Comparison of ENCODE assay signal across 24 cellular contexts in the genomic region with DNA sequence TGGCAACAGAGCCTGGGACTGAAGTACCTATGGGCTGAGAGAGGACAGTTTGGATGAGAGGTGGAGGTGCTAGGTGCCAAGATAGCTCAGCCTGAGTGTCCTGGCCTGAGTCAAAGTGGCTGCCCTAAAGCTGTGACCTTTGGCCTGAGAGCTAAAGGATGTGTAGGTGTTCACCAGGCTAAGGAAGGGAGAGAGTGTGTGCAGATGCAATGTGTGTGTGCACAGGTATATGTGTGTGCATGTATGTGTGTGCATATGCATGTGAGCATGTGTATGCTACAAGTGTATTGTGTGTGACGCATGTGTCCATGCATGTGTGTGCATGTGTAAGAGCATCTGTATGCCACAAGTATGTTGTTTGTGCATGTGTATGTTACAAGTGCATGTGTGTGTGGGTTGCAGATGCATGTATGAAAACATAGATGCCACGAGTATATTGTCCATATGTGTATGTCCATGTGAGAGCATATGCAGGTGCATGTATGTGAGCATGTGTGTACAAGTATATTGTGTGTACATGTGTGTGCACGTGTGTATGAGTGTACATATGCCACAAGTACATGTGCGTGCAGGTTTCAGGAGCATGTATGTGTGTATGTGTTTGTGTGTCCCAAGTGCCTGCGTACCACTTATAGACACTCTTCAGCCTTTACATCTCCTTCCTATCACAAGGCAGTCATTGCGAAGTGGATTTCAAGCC.
DNase-seq lines count a peak whose midpoint lies in the region; ATAC-seq and TF ChIP-seq lines count a peak whose summit lies in the region.
"Had no signal": no experiment of that assay in that cellular context is flagged by ENCODE, and none has a peak within 500 bp of the region (broad histone marks: within the 10 kb centered on the region; RNA-seq: fewer than 3 reads in every experiment).

No MANE protein-coding gene starts in this region.

- CTCF ChIA-PET in HEK293 (lab: Yijun Ruan, JAX) = interaction anchor here (0.7 to 4.8 kb wide), 9 partner anchors 9 to 226 kb away, joined by 3 to 87 read pairs (median 10); no protein-coding TSS in a partner anchor
- CTCF ChIA-PET in IMR-90 (lab: Yijun Ruan, JAX) = interaction anchor here (1.1 kb wide), 1 partner anchor 139 kb away, joined by 3 read pairs; no protein-coding TSS in a partner anchor

- intact Hi-C loops in IMR-90 (cut with micrococcal nuclease) (no loop called here), sigmoid colon (cut with DNase I) (no loop called here)

- no peak overlapping the region; a peak in 1 of 4 replicates for H4K8ac ChIP-seq in IMR-90 (ENCODE audit: low read depth in 2 of 2, low read length in 2 of 2)
- H4K8ac ChIP-seq in mesendoderm (ENCODE audit: low read depth, low read length) = no peak overlapping the region

- peak overlapping the region; percentile 33 for H2AK9ac ChIP-seq in IMR-90 (replicated peaks; ENCODE audit: low read depth, low read length, poor library complexity)

- WGBS in IMR-90 (ENCODE audit: extremely low coverage in 2 of 2, insufficient read length in 1 of 2), 2 experiments = 86% methylated on average over 3 of the region's 6 CpGs; no CpG with 5 or more reads in 1 of the 2 experiments
- WGBS in sigmoid colon, 2 donors = 93% methylated on average over 6 of the region's 6 CpGs
- WGBS in mesendoderm (ENCODE audit: extremely low coverage, insufficient coverage, low lambda C conversion rate) = no CpG with 5 or more reads among the region's 6 CpGs

- H2AFZ ChIP-seq in IMR-90 (replicated peaks; ENCODE audit: low read length, poor library complexity) = no peak overlapping the region
- H2AFZ ChIP-seq: GM23338 had no signal

- no peak for TF ChIP-seq EP300 in sigmoid colon (IDR thresholded peaks at IDR 0.05)

- no peak for DNase-seq in IMR-90
- peak; percentile 26 for DNase-seq in left lobe of liver (ENCODE audit: low spot score)
- DNase-seq in sigmoid colon = peak; percentile 14
- DNase-seq in mesendoderm = no peak
- no peak for DNase-seq in NCI-H2227 treated with DMSO at 0.1 percent for 48 hours (lab: John Stamatoyannopoulos, UW)
- DNase-seq in activated CD4-positive, alpha-beta T cell treated with anti-CD3 and anti-CD28 coated beads for 1 hour = no peak
- DNase-seq: 8988T; ACHN; AML-193; BE2C; CD4-positive, alpha-beta T cell; CD8-positive, alpha-beta memory T cell; DMS 273 treated with DMSO at 0.1 percent for 48 hours; DMS79; EL; GDM1; H9; HFFc6 had no signal

- H2BK20ac ChIP-seq in IMR-90 (ENCODE audit: low read depth, low read length) = no peak overlapping the region

- H3K56ac ChIP-seq in IMR-90 (ENCODE audit: extremely low read depth, insufficient read depth, low read length) = no peak overlapping the region
- no peak overlapping the region for H3K56ac ChIP-seq in mesendoderm (ENCODE audit: low read length)

- H2AK5ac ChIP-seq in IMR-90 (ENCODE audit: low read depth, low read length) (peak overlapping the region; percentile 5; the same call in 1 of the 2 replicates), mesendoderm (ENCODE audit: low read length) (no peak overlapping the region)

- H2BK5ac ChIP-seq in IMR-90 (ENCODE audit: low read depth, low read length, poor library complexity, severe bottlenecking) (no peak overlapping the region), mesendoderm (ENCODE audit: low read length) (no peak overlapping the region)

- in situ Hi-C loops in IMR-90 (cut with MboI; ENCODE audit: low sequenced_read_pairs) = no loop called here

- POLR2A ChIA-PET in HEK293 (lab: Yijun Ruan, JAX) = no interaction called here
- POLR2A ChIA-PET in IMR-90 (lab: Charles Lee; ENCODE audit: unreplicated experiment) = no interaction called here

- H3K79me2 ChIP-seq in mesendoderm (ENCODE audit: control insufficient read depth, insufficient read depth, low read length) = no peaks in the 10 kb centered on the region

- H3K4me2 ChIP-seq in IMR-90 (ENCODE audit: low read depth, low read length) (no peak overlapping the region), mesendoderm (ENCODE audit: low read length) (no peak overlapping the region)
- H3K4me2 ChIP-seq: A549; BLaER1 treated with 17β-estradiol and CSF1 and Interleukin-3, amounts not matched to agents 10 nM and 100 nM; GM23338 had no signal

- H3K79me1 ChIP-seq in IMR-90 (ENCODE audit: low read depth in 1 of 2, low read length in 2 of 2) = no peaks in the 10 kb centered on the region
- no peaks in the 10 kb centered on the region for H3K79me1 ChIP-seq in mesendoderm (ENCODE audit: low read length)

- TF ChIP-seq CTCF in HEK293 (tag by site-specific recombination; IDR thresholded peaks at IDR 0.05) (no peak), IMR-90 (conservative IDR thresholded peaks at IDR 0.05; ENCODE audit: low read depth, low read length) (no peak), sigmoid colon (IDR thresholded peaks at IDR 0.05) (no peak)

- H3K4ac ChIP-seq in IMR-90 (ENCODE audit: low read depth, low read length) = peak overlapping the region; percentile 25; the same call in 1 of the 2 replicates
- no peak overlapping the region for H3K4ac ChIP-seq in mesendoderm (ENCODE audit: low read depth, low read length)

- no peak for TF ChIP-seq RAD21 in IMR-90 (IDR thresholded peaks at IDR 0.05; ENCODE audit: low read length)

- H3K9me3 ChIP-seq in HEK293 (ENCODE audit: control insufficient read depth, insufficient read depth, low read depth, low read length) = no peaks in the 10 kb centered on the region
- no peaks in the 10 kb centered on the region for H3K9me3 ChIP-seq in IMR-90 (ENCODE audit: control insufficient read depth, insufficient read depth, low read length)
- no peaks in the 10 kb centered on the region for H3K9me3 ChIP-seq in sigmoid colon
- H3K9me3 ChIP-seq: A549; BE2C; BLaER1 treated with 17β-estradiol and CSF1 and Interleukin-3, amounts not matched to agents 10 nM and 100 nM had no signal

- H2BK120ac ChIP-seq in IMR-90 (ENCODE audit: low read depth, low read length) (0 out of 2 replicates have a peak overlapping the region, but pooled peaks have one; percentile 11), mesendoderm (ENCODE audit: low read depth, low read length) (no peak overlapping the region)

- H3K4me1 ChIP-seq in HEK293 (ENCODE audit: control insufficient read depth, insufficient read depth, low read length) (no peaks in the 10 kb centered on the region), IMR-90 (ENCODE audit: control insufficient read depth, insufficient read depth, low read length) (no peaks in the 10 kb centered on the region), sigmoid colon (peaks cover 0 to under 1% (median 0%) of the 10 kb centered on the region in 4 donors), mesendoderm (ENCODE audit: control insufficient read depth, low read depth, low read length) (peaks cover 4% of the 10 kb centered on the region)

- no peak overlapping the region for H3K18ac ChIP-seq in IMR-90 (ENCODE audit: low read depth, low read length)
- no peak overlapping the region for H3K18ac ChIP-seq in mesendoderm (ENCODE audit: low read length)

- no peak overlapping the region for H3K9ac ChIP-seq in IMR-90 (ENCODE audit: low read depth, low read length)
- no peak overlapping the region for H3K9ac ChIP-seq in mesendoderm (ENCODE audit: low read length)
- H3K9ac ChIP-seq: BLaER1 treated with 17β-estradiol and CSF1 and Interleukin-3, amounts not matched to agents 10 nM and 100 nM had no signal

- H3K4me3 ChIP-seq in HEK293 (ENCODE audit: low read depth, low read length) (no peak overlapping the region), IMR-90 (ENCODE audit: insufficient read depth, low read depth, low read length) (no peak overlapping the region), sigmoid colon (no peak overlapping the region), mesendoderm (ENCODE audit: low read length) (no peak overlapping the region)
- H3K4me3 ChIP-seq: A549; BLaER1 treated with 17β-estradiol and CSF1 and Interleukin-3, amounts not matched to agents 10 nM and 100 nM; GM12878; GM23338 had no signal

- no peak overlapping the region; the same call in 1 of the 2 replicates for H4K91ac ChIP-seq in IMR-90 (ENCODE audit: insufficient read depth, low read depth, low read length)

- BruUV-seq in IMR-90 (replicated peaks; lab: Mats Ljungman, UMichigan) = no TSS peak

- no peak for TF ChIP-seq POLR2A in IMR-90 (IDR thresholded peaks at IDR 0.05; ENCODE audit: low read depth, low read length)
- no peak for TF ChIP-seq POLR2A in sigmoid colon (IDR thresholded peaks at IDR 0.05)

- no peaks in the 10 kb centered on the region for H4K20me1 ChIP-seq in IMR-90 (ENCODE audit: insufficient read depth, low read length)
- H4K20me1 ChIP-seq: BLaER1 treated with 17β-estradiol and CSF1 and Interleukin-3, amounts not matched to agents 10 nM and 100 nM had no signal

- H3K23ac ChIP-seq in IMR-90 (ENCODE audit: low read depth, low read length) (no peak overlapping the region), mesendoderm (ENCODE audit: low read length) (no peak overlapping the region)

- peaks cover 9% of the 10 kb centered on the region for H3K9me1 ChIP-seq in IMR-90 (ENCODE audit: insufficient read depth, low read length)

- H3K36me3 ChIP-seq in HEK293 (ENCODE audit: control insufficient read depth in 2 of 2, insufficient read depth in 1 of 2, low read length in 2 of 2) (no peaks in the 10 kb centered on the region), IMR-90 (ENCODE audit: control insufficient read depth, insufficient read depth, low read length) (no peaks in the 10 kb centered on the region), sigmoid colon (no peaks in the 10 kb centered on the region), mesendoderm (ENCODE audit: control insufficient read depth, insufficient read depth, low read length) (no peaks in the 10 kb centered on the region)
- H3K36me3 ChIP-seq: BE2C; BLaER1 treated with 17β-estradiol and CSF1 and Interleukin-3, amounts not matched to agents 10 nM and 100 nM had no signal

- H2BK15ac ChIP-seq in IMR-90 (ENCODE audit: low read depth, low read length) = 0 out of 3 replicates have a peak overlapping the region, but pooled peaks have one; percentile 70
- no peak overlapping the region for H2BK15ac ChIP-seq in mesendoderm (replicated peaks; ENCODE audit: low read depth)

- 0 out of 2 replicates have a peak overlapping the region, but pooled peaks have one; percentile 19 for H3K14ac ChIP-seq in IMR-90 (replicated peaks; ENCODE audit: low read depth, low read length)

- dilution Hi-C loops in IMR-90 (cut with HindIII; ENCODE audit: low sequenced_read_pairs, unreplicated experiment) = no loop called here

- H4K5ac ChIP-seq in IMR-90 (ENCODE audit: low read depth, low read length) (no peak overlapping the region), mesendoderm (ENCODE audit: low read length) (no peak overlapping the region)

- H3K27ac ChIP-seq in HEK293 (ENCODE audit: extremely low read depth, low read depth, low read length) (no peak overlapping the region), IMR-90 (ENCODE audit: insufficient read depth, low read length) (no peak overlapping the region), sigmoid colon (no peak overlapping the region), mesendoderm (ENCODE audit: low read depth, low read length) (no peak overlapping the region)
- H3K27ac ChIP-seq: A549; BLaER1 treated with 17β-estradiol and CSF1 and Interleukin-3, amounts not matched to agents 10 nM and 100 nM had no signal

- H3K27me3 ChIP-seq in IMR-90 (ENCODE audit: control insufficient read depth, insufficient read depth, low read length) (no peaks in the 10 kb centered on the region), sigmoid colon (no peaks in the 10 kb centered on the region), mesendoderm (ENCODE audit: insufficient read depth, low read length, poor library complexity) (no peaks in the 10 kb centered on the region)
- H3K27me3 ChIP-seq: BE2C; BLaER1 treated with 17β-estradiol and CSF1 and Interleukin-3, amounts not matched to agents 10 nM and 100 nM had no signal

- ATAC-seq in IMR-90 (ENCODE audit: low read depth) (no peak), left lobe of liver (no peak)
- ATAC-seq: A549, GM12878, GM23338, HCT116 had no signal

Comparison
In these comparisons a context has a peak if more than half of its experiments do, and no peak if none do; other contexts are left out.
1. DNase-seq: peak in left lobe of liver (single experiment) and sigmoid colon (single experiment); none in IMR-90 (single experiment), mesendoderm (single experiment), NCI-H2227 treated with DMSO at 0.1 percent for 48 hours (single experiment) and activated CD4-positive, alpha-beta T cell treated with anti-CD3 and anti-CD28 coated beads for 1 hour (single experiment).